Comparison of ENCODE assay signal across 8 cellular contexts in genomic region chr1:26921462-26922200, GRCh38. TPM values are rescaled to one million over a fixed set of nuclear protein-coding genes. Genes with fewer than 3 reads are reported as not detected.
DNase-seq lines count a peak whose midpoint lies in the region; ATAC-seq and TF ChIP-seq lines count a peak whose summit lies in the region.

Gene NUDC (plus strand): TSS chr1:26921743. CDS start chr1:26921849, 106 bp downstream.

- no peaks in the 10 kb centered on the region for H3F3A ChIP-seq in PC-3 (ENCODE audit: low read length, unreplicated experiment)

- POLR2A ChIA-PET in PC-3 (lab: Charles Lee; ENCODE audit: unreplicated experiment), result no interaction called here

- peaks cover 30% of the 10 kb centered on the region for H3K4me1 ChIP-seq in PC-3 (ENCODE audit: insufficient read depth, low read length)
- peaks cover 24% of the 10 kb centered on the region for H3K4me1 ChIP-seq in mononuclear cell (ENCODE audit: insufficient read depth, low read length)

- TF ChIP-seq RAD21 in Ishikawa (IDR thresholded peaks at IDR 0.05; ENCODE audit: low read depth), result no peak

- H3K9ac ChIP-seq in PC-3 (ENCODE audit: low read length), result peak within 1 kb of the TSS; percentile 93

- H3K4me3 ChIP-seq in PC-3 (ENCODE audit: low read length) (peak within 1 kb of the TSS; percentile 83), epithelial cell of esophagus (ENCODE audit: low read length) (peak within 1 kb of the TSS; percentile 78), mononuclear cell (ENCODE audit: low read length) (peak within 1 kb of the TSS; percentile 61)

- intact Hi-C loops in PC-3 (cut with micrococcal nuclease), result loop anchor here (2.0 kb wide), 2 partner anchors 15 to 69 kb away; no protein-coding TSS in a partner anchor

- H3K9me3 ChIP-seq in PC-3 (ENCODE audit: low read length) (no peaks in the 10 kb centered on the region), mononuclear cell (ENCODE audit: low read depth, low read length) (no peaks in the 10 kb centered on the region)

- ATAC-seq in GM21576 (IDR thresholded peaks at IDR 0.05; ENCODE audit: unreplicated experiment) (peak; percentile 96), PC-3 (peak; percentile 92)

- BruUV-seq in PC-3 (replicated peaks; lab: Mats Ljungman, UMichigan), result no TSS peak

- TF ChIP-seq CTCF in PC-3 (conservative IDR thresholded peaks at IDR 0.05; ENCODE audit: low read depth, low read length) (no peak), epithelial cell of esophagus (IDR thresholded peaks at IDR 0.05; ENCODE audit: insufficient read depth, low read depth, low read length, missing control alignments) (no peak)

- peak within 1 kb of the TSS; percentile 87 for H3K4me2 ChIP-seq in PC-3 (ENCODE audit: low read length)

- 0 out of 2 replicates have a peak, but pooled peaks have one; percentile 9 for TF ChIP-seq EP300 in Ishikawa (IDR thresholded peaks at IDR 0.05; ENCODE audit: borderline replicate concordance)

- CTCF ChIA-PET in PC-3 (lab: Charles Lee), result interaction anchor here (0.6 kb wide), 1 partner anchor 191 kb away, joined by 3 read pairs; no protein-coding TSS in a partner anchor

- H3K27ac ChIP-seq in PC-3 (ENCODE audit: low read length), result peak within 1 kb of the TSS; percentile 67

- H3K79me2 ChIP-seq in PC-3 (ENCODE audit: low read length), result peaks cover 49% of the 10 kb centered on the region

- peaks cover 14% of the 10 kb centered on the region; the same call in 1 of the 2 replicates for H4K20me1 ChIP-seq in PC-3 (ENCODE audit: low read length)

- H3K27me3 ChIP-seq in PC-3 (ENCODE audit: low read length) (no peaks in the 10 kb centered on the region), mononuclear cell (ENCODE audit: insufficient read depth, low read length) (no peaks in the 10 kb centered on the region)

- H2AFZ ChIP-seq in PC-3 (ENCODE audit: low read length), result peak within 1 kb of the TSS; percentile 87

- H3K9me2 ChIP-seq in PC-3 (replicated peaks; ENCODE audit: low read length), result no peaks in the 10 kb centered on the region

- H3K36me3 ChIP-seq in PC-3 (ENCODE audit: low read depth, low read length), result peaks cover 14% of the 10 kb centered on the region

- DNase-seq in DMS114 treated with DMSO at 0.1 percent for 48 hours (lab: John Stamatoyannopoulos, UW; ENCODE audit: unreplicated experiment) (peak; percentile 94), PC-3 (peak; percentile 98), activated T-cell treated with anti-CD3 and anti-CD28 coated beads for 48 hours (ENCODE audit: low read depth) (peak; percentile 94), epithelial cell of esophagus (ENCODE audit: low read depth) (peak; percentile 98)
- DNase-seq in stimulated activated CD8-positive, alpha-beta memory T cell treated with anti-CD3 and anti-CD28 coated beads, Interleukin-4, amount 100 ng/mL, for 1 hour (ENCODE audit: low read depth in 2 of 2, low spot score in 1 of 2), result peak; percentile 77 to 91

TF ChIP-seq in Ishikawa, 13 proteins besides CTCF, POLR2A, EP300 and RAD21:
- TF ChIP-seq CREB1 (IDR thresholded peaks at IDR 0.05; ENCODE audit: low read depth) (peak; percentile 69; the same call in 1 of the 2 replicates), ZBTB7A (IDR thresholded peaks at IDR 0.05; ENCODE audit: low read depth) (peak; percentile 27; the same call in 1 of the 2 replicates), MAX (IDR thresholded peaks at IDR 0.05) (peak; percentile 92; the same call in 1 of the 2 replicates), NFIC (IDR thresholded peaks at IDR 0.05) (peak; percentile 33; the same call in 1 of the 2 replicates), FOXM1 (IDR thresholded peaks at IDR 0.05; ENCODE audit: borderline replicate concordance, low read depth) (no peak; the same call in 1 of the 2 replicates), CEBPB (IDR thresholded peaks at IDR 0.05) (no peak), YY1 (IDR thresholded peaks at IDR 0.05; ENCODE audit: low read depth) (peak; percentile 42; the same call in 1 of the 2 replicates), EGR1 (IDR thresholded peaks at IDR 0.05) (no peak; the same call in 1 of the 2 replicates), TCF12 (IDR thresholded peaks at IDR 0.05; ENCODE audit: low read depth) (no peak; the same call in 1 of the 2 replicates), TEAD4 (IDR thresholded peaks at IDR 0.05) (no peak), TAF1 (IDR thresholded peaks at IDR 0.05; ENCODE audit: low read depth) (peak; percentile 82), REST (IDR thresholded peaks at IDR 0.05; ENCODE audit: low read depth) (no peak), USF1 (IDR thresholded peaks at IDR 0.05) (no peak)

RNA-seq across cellular contexts. Expression of gene NUDC, which starts in this region (rescaled TPM):
- total RNA-seq in PC-3 (2014; rRNA removed), result 149 and 198 TPM in 2 replicates
- 8.8 TPM for total RNA-seq in mononuclear cell

Comparison
In these comparisons a context has a peak if more than half of its experiments do, and no peak if none do; other contexts are left out.
1. Peak in every context shown above with its lines: DNase-seq, ATAC-seq, H3K4me3 ChIP-seq and H3K27ac ChIP-seq.
2. RNA of gene NUDC (total RNA-seq): 149 to 198 TPM in PC-3; 8.8 TPM in mononuclear cell (single experiment); every median in the first group is over 10 times any median in the second.